37 cellular contexts compared by ENCODE assay signal in genomic region chr10:49152037-49152436, GRCh38. TPM values are rescaled to one million over a fixed set of nuclear protein-coding genes. Genes with fewer than 3 reads are reported as not detected.
"Had no signal": no experiment of that assay in that cellular context is flagged by ENCODE, and none has a peak within 500 bp of the region (broad histone marks: within the 10 kb centered on the region; RNA-seq: fewer than 3 reads in every experiment).

No MANE protein-coding gene starts in this region.

- H3K9me3 ChIP-seq: adrenal gland, body of pancreas had no signal

- DNase-seq: activated B cell treated with CpG ODN at 0.5 μM for 24 hours; activated CD4-positive, alpha-beta memory T cell treated with anti-CD3 and anti-CD28 coated beads for 36 hours; activated CD4-positive, alpha-beta T cell treated with anti-CD3 and anti-CD28 coated beads for 4 hours; activated CD4-positive, alpha-beta T cell treated with anti-CD3 and anti-CD28 coated beads, Interleukin-2, amount 10 ng/mL, durations not matched to agents 24 days and 14 days; activated CD4-positive, alpha-beta T cell treated with anti-CD3 and anti-CD28 coated beads, Interleukin-2, amount 50 U/mL, for 1 hour; activated CD4-positive, alpha-beta T cell treated with anti-CD3 and anti-CD28 coated beads, Interleukin-2, amount 50 U/mL, for 4 hours; activated CD4-positive, CD25-positive, alpha-beta regulatory T cell treated with anti-CD3 and anti-CD28 coated beads, Interleukin-2, amount 50 U/mL, for 72 hours; activated CD8-positive, alpha-beta memory T cell treated with anti-CD3 and anti-CD28 coated beads, Interleukin-2, amount 50 U/mL, for 4 hours; activated CD8-positive, alpha-beta T cell treated with anti-CD3 and anti-CD28 coated beads for 36 hours; activated effector memory CD4-positive, alpha-beta T cell treated with anti-CD3 and anti-CD28 coated beads, Interleukin-2, amount 50 U/mL, for 16 hours; activated gamma-delta T cell treated with Interleukin-2 at 50 U/mL for 16 hours; activated naive CD4-positive, alpha-beta T cell; activated naive CD4-positive, alpha-beta T cell treated with anti-CD3 and anti-CD28 coated beads for 36 hours; activated naive CD4-positive, alpha-beta T cell treated with anti-CD3 and anti-CD28 coated beads, Interleukin-2, amount 50 U/mL, for 16 hours; activated naive CD8-positive, alpha-beta T cell treated with anti-CD3 and anti-CD28 coated beads for 36 hours; activated T-cell treated with anti-CD3 and anti-CD28 coated beads for 4 hours; activated T-cell treated with anti-CD3 and anti-CD28 coated beads, Interleukin-2, amount 50 U/mL, for 1 hour; activated T-cell treated with anti-CD3 and anti-CD28 coated beads, Interleukin-2, amount 50 U/mL, for 4 hours; activated T-cell treated with anti-CD3 and anti-CD28 coated beads, Interleukin-2, amount 50 U/mL, for 72 hours; adrenal gland; amniotic stem cell; aorta; body of pancreas; brain microvascular endothelial cell; central memory CD4-positive, alpha-beta T cell; T-helper 2 cell; T-helper 9 cell had no signal

- H3K27me3 ChIP-seq: adrenal gland, body of pancreas, brain microvascular endothelial cell, breast epithelium had no signal

- H3K27ac ChIP-seq: adrenal gland, body of pancreas, brain microvascular endothelial cell, breast epithelium, VCaP had no signal

- H3K36me3 ChIP-seq: adrenal gland, brain microvascular endothelial cell, breast epithelium had no signal

- ATAC-seq: activated CD8-positive, alpha-beta T cell treated with anti-CD3 and anti-CD28 coated beads for 36 hours; activated naive CD4-positive, alpha-beta T cell treated with anti-CD3 and anti-CD28 coated beads, Interleukin-2, amount 50 U/mL, for 72 hours; body of pancreas had no signal

- H3K4me1 ChIP-seq: adrenal gland, body of pancreas, breast epithelium had no signal

- H3K4me3 ChIP-seq: adrenal gland, body of pancreas, breast epithelium had no signal

- FAIRE-seq: astrocyte, TTC549 had no signal

RNA-seq across cellular contexts. Expression of gene FAM170B, which starts 18.2 kb away (rescaled TPM):
- total RNA-seq: activated B cell treated with CpG ODN at 0.5 μM for 24 hours; activated CD4-positive, alpha-beta memory T cell treated with anti-CD3 and anti-CD28 coated beads for 36 hours; activated CD4-positive, alpha-beta T cell treated with anti-CD3 and anti-CD28 coated beads, Interleukin-2, amount 10 ng/mL, durations not matched to agents 24 days and 14 days; activated CD8-positive, alpha-beta memory T cell treated with anti-CD3 and anti-CD28 coated beads for 36 hours; activated CD8-positive, alpha-beta T cell treated with anti-CD3 and anti-CD28 coated beads for 36 hours; activated naive CD4-positive, alpha-beta T cell treated with anti-CD3 and anti-CD28 coated beads for 36 hours; activated naive CD4-positive, alpha-beta T cell treated with anti-CD3 and anti-CD28 coated beads, Interleukin-2, amount 50 U/mL, for 72 hours; activated naive CD8-positive, alpha-beta T cell treated with anti-CD3 and anti-CD28 coated beads for 36 hours; activated T-cell treated with anti-CD3 and anti-CD28 coated beads, Interleukin-2, amount 50 U/mL, for 4 hours; activated T-helper 1 cell treated with anti-CD3 and anti-CD28 coated beads, Interleukin-12 subunit alpha, Interleukin-12 subunit beta, Interleukin-2, Interleukin-4 antibody, amounts not matched to agents 30 ng/mL and 10 ng/mL and 1 ng/mL, durations not matched to agents 14 hours and 24 hours and 36 hours; activated T-helper 17 cell treated with anti-CD3 and anti-CD28 coated beads, Interleukin-2, amount 50 U/mL, for 72 hours; adrenal gland; aorta; astrocyte; body of pancreas; breast epithelium; cardiac septum; cerebellum had no signal
- polyA plus RNA-seq: adrenal gland, aorta had no signal

RNA-seq across cellular contexts. Expression of gene TMEM273, which starts 36.2 kb away (rescaled TPM):
- total RNA-seq: astrocyte had no signal

RNA-seq across cellular contexts. Expression of gene VSTM4, which starts 36.7 kb away (rescaled TPM):
- total RNA-seq: activated B cell treated with CpG ODN at 0.5 μM for 24 hours; activated naive CD4-positive, alpha-beta T cell treated with anti-CD3 and anti-CD28 coated beads for 36 hours; activated naive CD4-positive, alpha-beta T cell treated with anti-CD3 and anti-CD28 coated beads, Interleukin-2, amount 50 U/mL, for 72 hours; activated naive CD8-positive, alpha-beta T cell treated with anti-CD3 and anti-CD28 coated beads for 36 hours had no signal
